In the genomic region with DNA sequence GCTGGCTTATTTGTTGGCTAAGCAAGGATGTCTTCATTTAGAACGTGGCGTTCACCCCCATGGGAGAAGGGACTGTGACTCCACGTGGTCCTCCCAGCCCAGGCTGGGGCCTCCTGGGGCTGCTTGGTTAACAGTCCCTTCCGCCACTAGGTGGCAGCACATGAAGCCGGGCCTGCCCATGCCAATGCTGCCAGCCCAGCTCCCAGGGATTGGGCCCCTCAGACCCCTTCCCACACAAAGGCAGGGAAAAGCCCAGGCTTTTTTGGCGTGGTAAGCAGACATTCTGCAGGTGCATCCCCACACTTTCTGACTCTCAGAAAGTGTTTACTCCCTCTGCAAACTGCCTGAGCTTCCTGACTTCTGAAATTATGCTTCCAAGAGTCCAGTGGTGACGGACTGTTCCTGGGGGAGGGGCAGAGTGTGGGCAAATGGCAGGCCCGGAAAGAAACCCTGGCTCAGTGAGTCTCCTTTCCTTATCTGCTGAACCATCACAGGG, we compare ENCODE assay signal across 8 cellular contexts. TPM values are rescaled to one million over a fixed set of nuclear protein-coding genes. Genes with fewer than 3 reads are reported as not detected.
DNase-seq lines count a peak whose midpoint lies in the region; ATAC-seq and TF ChIP-seq lines count a peak whose summit lies in the region.

No MANE protein-coding gene starts in this region.

- ATAC-seq in GM21825 (IDR thresholded peaks at IDR 0.05; ENCODE audit: unreplicated experiment) (no peak), GM18502 (IDR thresholded peaks at IDR 0.05; ENCODE audit: poor library complexity, unreplicated experiment) (no peak)

- H3K4me1 Mint-ChIP-seq in activated naive CD8-positive, alpha-beta T cell treated with anti-CD3 and anti-CD28 coated beads for 36 hours, result peaks cover 43% of the 10 kb centered on the region

- peak overlapping the region; percentile 30 for H3K4me3 Mint-ChIP-seq in activated naive CD8-positive, alpha-beta T cell treated with anti-CD3 and anti-CD28 coated beads for 36 hours

- H3K27ac Mint-ChIP-seq in activated naive CD8-positive, alpha-beta T cell treated with anti-CD3 and anti-CD28 coated beads for 36 hours, result peak overlapping the region; percentile 49

- no peaks in the 10 kb centered on the region for H3K9me3 Mint-ChIP-seq in activated naive CD8-positive, alpha-beta T cell treated with anti-CD3 and anti-CD28 coated beads for 36 hours

- intact Hi-C loops in cardiac septum (cut with DNase I), result loop anchor here (5.0 kb wide), 2 partner anchors 102 to 263 kb away; no protein-coding TSS in a partner anchor

- H3K27me3 Mint-ChIP-seq in activated naive CD8-positive, alpha-beta T cell treated with anti-CD3 and anti-CD28 coated beads for 36 hours, result no peaks in the 10 kb centered on the region

- no peak for TF ChIP-seq EP300 in Ishikawa (IDR thresholded peaks at IDR 0.05; ENCODE audit: borderline replicate concordance)

- peak; percentile 39 for DNase-seq in DMS114 treated with DMSO at 0.1 percent for 48 hours (lab: John Stamatoyannopoulos, UW; ENCODE audit: unreplicated experiment)
- DNase-seq in SKM-1 treated with dmso at 0.1 percent for 144 hours (lab: John Stamatoyannopoulos, UW; ENCODE audit: unreplicated experiment), result peak; percentile 37
- DNase-seq in activated naive CD8-positive, alpha-beta T cell treated with anti-CD3 and anti-CD28 coated beads for 36 hours, result peak; percentile 84
- DNase-seq in cardiac septum (ENCODE audit: low spot score), result peak; percentile 90
- peak; percentile 19 for DNase-seq in pulmonary artery endothelial cell (ENCODE audit: low read depth, low spot score)

- TF ChIP-seq RAD21 in Ishikawa (IDR thresholded peaks at IDR 0.05; ENCODE audit: low read depth), result peak; percentile 61

- H3K36me3 Mint-ChIP-seq in activated naive CD8-positive, alpha-beta T cell treated with anti-CD3 and anti-CD28 coated beads for 36 hours, result peaks cover 30% of the 10 kb centered on the region

TF ChIP-seq in Ishikawa, 13 proteins besides CTCF, POLR2A, EP300 and RAD21:
- TF ChIP-seq ZBTB7A (IDR thresholded peaks at IDR 0.05; ENCODE audit: low read depth) (no peak), YY1 (IDR thresholded peaks at IDR 0.05; ENCODE audit: low read depth) (no peak), FOXM1 (IDR thresholded peaks at IDR 0.05; ENCODE audit: borderline replicate concordance, low read depth) (no peak), USF1 (IDR thresholded peaks at IDR 0.05) (peak; percentile 40; the same call in 1 of the 2 replicates), NFIC (IDR thresholded peaks at IDR 0.05) (no peak)
- TF ChIP-seq, protein P1, sequence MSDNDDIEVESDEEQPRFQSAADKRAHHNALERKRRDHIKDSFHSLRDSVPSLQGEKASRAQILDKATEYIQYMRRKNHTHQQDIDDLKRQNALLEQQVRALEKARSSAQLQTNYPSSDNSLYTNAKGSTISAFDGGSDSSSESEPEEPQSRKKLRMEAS (IDR thresholded peaks at IDR 0.05), result peak; percentile 47; the same call in 1 of the 2 replicates
- TF ChIP-seq, protein P2, sequence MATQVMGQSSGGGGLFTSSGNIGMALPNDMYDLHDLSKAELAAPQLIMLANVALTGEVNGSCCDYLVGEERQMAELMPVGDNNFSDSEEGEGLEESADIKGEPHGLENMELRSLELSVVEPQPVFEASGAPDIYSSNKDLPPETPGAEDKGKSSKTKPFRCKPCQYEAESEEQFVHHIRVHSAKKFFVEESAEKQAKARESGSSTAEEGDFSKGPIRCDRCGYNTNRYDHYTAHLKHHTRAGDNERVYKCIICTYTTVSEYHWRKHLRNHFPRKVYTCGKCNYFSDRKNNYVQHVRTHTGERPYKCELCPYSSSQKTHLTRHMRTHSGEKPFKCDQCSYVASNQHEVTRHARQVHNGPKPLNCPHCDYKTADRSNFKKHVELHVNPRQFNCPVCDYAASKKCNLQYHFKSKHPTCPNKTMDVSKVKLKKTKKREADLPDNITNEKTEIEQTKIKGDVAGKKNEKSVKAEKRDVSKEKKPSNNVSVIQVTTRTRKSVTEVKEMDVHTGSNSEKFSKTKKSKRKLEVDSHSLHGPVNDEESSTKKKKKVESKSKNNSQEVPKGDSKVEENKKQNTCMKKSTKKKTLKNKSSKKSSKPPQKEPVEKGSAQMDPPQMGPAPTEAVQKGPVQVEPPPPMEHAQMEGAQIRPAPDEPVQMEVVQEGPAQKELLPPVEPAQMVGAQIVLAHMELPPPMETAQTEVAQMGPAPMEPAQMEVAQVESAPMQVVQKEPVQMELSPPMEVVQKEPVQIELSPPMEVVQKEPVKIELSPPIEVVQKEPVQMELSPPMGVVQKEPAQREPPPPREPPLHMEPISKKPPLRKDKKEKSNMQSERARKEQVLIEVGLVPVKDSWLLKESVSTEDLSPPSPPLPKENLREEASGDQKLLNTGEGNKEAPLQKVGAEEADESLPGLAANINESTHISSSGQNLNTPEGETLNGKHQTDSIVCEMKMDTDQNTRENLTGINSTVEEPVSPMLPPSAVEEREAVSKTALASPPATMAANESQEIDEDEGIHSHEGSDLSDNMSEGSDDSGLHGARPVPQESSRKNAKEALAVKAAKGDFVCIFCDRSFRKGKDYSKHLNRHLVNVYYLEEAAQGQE (IDR thresholded peaks at IDR 0.05; ENCODE audit: low read depth), result no peak
TF ChIP-seq in Ishikawa: peak in this region for 2.

RNA-seq across cellular contexts. Expression of gene CBX6, which starts 3.1 kb away (rescaled TPM):
- 100 to 1,000 TPM; 141 TPM for total RNA-seq in activated naive CD8-positive, alpha-beta T cell treated with anti-CD3 and anti-CD28 coated beads for 36 hours
- total RNA-seq in cardiac septum (60.3 TPM), pulmonary artery endothelial cell (42.1 and 46.1 TPM in 2 replicates)

RNA-seq across cellular contexts. Expression of gene NPTXR, which starts 25.1 kb away (rescaled TPM):
- total RNA-seq in activated naive CD8-positive, alpha-beta T cell treated with anti-CD3 and anti-CD28 coated beads for 36 hours, result under 1 TPM; 0.85 to 0.88 TPM
- 23.5 TPM for total RNA-seq in cardiac septum
- total RNA-seq in pulmonary artery endothelial cell, result 0.13 and 0.32 TPM in 2 replicates

Comparison
In these comparisons a context has a peak if more than half of its experiments do, and no peak if none do; other contexts are left out.
1. DNase-seq: peak in every context shown above with its lines; median percentile 90 in cardiac septum; 84 in activated naive CD8-positive, alpha-beta T cell treated with anti-CD3 and anti-CD28 coated beads for 36 hours; 39 in DMS114 treated with DMSO at 0.1 percent for 48 hours; 37 in SKM-1 treated with dmso at 0.1 percent for 144 hours; 19 in pulmonary artery endothelial cell.
2. RNA of gene NPTXR, which starts 25.1 kb away (total RNA-seq): 23.5 TPM in cardiac septum (single experiment); 0.85 to 0.88 TPM in activated naive CD8-positive, alpha-beta T cell treated with anti-CD3 and anti-CD28 coated beads for 36 hours and 0.13 to 0.32 TPM in pulmonary artery endothelial cell; every median in the first group is over 10 times any median in the second.